1 cellular context compared by ENCODE assay signal in the genomic region with DNA sequence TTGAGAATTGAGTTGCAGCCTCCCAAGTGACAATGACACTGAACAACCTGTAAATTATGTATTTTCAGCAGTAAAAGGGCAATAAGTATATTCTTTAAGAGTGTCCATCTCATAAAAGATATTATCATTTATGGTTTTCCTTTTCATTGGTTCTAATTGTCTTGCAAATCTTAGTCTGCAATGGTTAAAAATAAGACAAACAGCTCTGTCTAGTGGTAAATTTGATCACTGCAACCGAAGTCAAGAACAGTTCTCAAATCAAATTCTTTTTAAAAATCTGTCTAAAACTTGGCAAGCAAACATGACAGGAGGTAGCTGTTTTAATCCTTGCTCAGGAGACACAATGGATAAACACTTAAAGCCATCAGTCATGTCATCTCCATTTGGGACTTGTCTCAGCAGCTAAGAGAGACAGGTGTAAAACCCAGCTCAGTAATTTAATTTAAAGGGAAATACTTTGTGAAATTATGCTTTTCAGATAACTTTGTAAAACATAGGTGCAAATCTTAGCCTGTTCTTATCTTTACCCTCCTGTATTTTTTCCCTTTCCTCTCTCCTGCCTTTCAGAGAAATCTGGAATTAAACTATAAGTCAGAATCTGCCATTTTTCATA.
TF ChIP-seq lines count a peak whose summit lies in the region.

No MANE protein-coding gene starts in this region.

TF ChIP-seq in K562, 482 proteins besides CTCF, POLR2A, EP300 and RAD21 (continued from another document):
- TF ChIP-seq, protein P1, sequence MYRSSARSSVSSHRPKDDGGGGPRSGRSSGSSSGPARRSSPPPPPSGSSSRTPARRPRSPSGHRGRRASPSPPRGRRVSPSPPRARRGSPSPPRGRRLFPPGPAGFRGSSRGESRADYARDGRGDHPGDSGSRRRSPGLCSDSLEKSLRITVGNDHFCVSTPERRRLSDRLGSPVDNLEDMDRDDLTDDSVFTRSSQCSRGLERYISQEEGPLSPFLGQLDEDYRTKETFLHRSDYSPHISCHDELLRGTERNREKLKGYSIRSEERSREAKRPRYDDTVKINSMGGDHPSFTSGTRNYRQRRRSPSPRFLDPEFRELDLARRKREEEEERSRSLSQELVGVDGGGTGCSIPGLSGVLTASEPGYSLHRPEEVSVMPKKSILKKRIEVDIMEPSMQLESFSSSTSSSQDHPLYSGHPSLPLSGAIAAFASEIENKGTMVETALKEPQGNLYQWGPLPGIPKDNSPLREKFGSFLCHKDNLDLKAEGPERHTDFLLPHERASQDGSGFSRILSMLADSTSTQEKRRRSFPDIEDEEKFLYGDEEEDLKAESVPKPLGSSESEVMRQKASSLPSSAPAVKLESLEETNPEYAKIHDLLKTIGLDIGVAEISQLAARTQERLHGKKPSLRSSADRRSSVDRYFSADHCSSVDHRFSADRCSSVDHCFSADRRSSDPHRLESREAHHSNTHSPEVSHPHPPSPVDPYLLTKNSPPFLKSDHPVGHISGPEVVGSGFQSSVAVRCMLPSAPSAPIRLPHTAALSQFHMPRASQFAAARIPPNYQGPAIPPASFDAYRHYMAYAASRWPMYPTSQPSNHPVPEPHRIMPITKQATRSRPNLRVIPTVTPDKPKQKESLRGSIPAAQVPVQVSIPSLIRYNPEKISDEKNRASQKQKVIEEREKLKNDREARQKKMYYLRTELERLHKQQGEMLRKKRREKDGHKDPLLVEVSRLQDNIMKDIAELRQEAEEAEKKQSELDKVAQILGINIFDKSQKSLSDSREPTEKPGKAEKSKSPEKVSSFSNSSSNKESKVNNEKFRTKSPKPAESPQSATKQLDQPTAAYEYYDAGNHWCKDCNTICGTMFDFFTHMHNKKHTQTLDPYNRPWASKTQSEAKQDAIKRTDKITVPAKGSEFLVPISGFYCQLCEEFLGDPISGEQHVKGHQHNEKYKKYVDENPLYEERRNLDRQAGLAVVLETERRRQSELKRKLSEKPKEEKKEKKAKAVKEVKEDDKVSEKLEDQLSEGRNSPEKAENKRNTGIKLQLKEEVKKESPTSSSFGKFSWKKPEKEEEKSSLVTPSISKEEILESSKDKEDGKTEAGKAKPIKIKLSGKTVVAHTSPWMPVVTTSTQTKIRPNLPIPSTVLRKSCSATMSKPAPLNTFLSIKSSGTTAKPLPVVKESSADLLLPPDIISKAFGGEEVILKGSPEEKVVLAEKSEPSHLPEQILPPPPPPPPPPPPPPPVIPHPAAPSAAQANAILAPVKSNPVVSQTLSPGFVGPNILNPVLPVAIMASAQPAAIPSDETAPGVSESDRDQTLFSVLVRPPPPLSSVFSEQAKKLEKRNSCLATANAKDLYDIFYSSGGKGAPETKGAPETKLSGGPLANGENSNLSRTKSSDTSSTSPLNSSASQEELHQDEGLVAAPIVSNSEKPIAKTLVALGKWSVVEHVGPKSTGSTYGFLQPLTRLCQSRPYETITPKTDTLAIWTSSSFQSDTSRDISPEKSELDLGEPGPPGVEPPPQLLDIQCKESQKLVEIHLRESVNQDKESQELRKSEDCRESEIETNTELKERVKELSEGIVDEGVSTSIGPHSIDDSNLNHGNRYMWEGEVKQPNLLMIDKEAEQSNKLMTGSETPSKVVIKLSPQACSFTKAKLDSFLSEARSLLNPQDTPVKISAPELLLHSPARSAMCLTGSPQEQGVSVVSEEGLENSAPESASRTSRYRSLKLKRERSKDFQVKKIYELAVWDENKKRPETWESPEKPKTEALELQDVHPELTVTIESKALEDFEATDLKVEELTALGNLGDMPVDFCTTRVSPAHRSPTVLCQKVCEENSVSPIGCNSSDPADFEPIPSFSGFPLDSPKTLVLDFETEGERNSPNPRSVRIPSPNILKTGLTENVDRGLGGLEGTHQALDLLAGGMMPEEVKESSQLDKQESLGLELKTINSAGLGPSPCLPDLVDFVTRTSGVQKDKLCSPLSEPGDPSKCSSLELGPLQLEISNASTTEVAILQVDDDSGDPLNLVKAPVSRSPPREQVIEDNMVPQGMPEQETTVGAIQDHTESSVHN (IDR thresholded peaks at IDR 0.05; ENCODE audit: borderline replicate concordance in 1 of 2, low read depth in 1 of 2) = no peak
- TF ChIP-seq RBM22 (IDR thresholded peaks at IDR 0.05; ENCODE audit: low read depth, low read length, poor library complexity, severe bottlenecking) (no peak), SNIP1 (IDR thresholded peaks at IDR 0.05; ENCODE audit: low read depth) (no peak), KDM4B (IDR thresholded peaks at IDR 0.05; ENCODE audit: borderline replicate concordance in 2 of 2, low read depth in 1 of 2) (no peak), ZNF124 (CRISPR knock-in tag; IDR thresholded peaks at IDR 0.05) (no peak), ZFP1 (CRISPR knock-in tag; IDR thresholded peaks at IDR 0.05) (no peak), ZNF79 (CRISPR knock-in tag; IDR thresholded peaks at IDR 0.05; ENCODE audit: low read depth) (no peak), SMC3 (conservative IDR thresholded peaks at IDR 0.05; ENCODE audit: insufficient read depth, low read depth, low read length) (no peak), HSF4 (CRISPR knock-in tag; IDR thresholded peaks at IDR 0.05; ENCODE audit: borderline replicate concordance) (no peak), SMAD3 (CRISPR knock-in tag; conservative IDR thresholded peaks at IDR 0.05) (no peak), SMARCA5 (IDR thresholded peaks at IDR 0.05) (no peak), ZNF121 (CRISPR knock-in tag; conservative IDR thresholded peaks at IDR 0.05) (no peak)
- TF ChIP-seq, protein P2, sequence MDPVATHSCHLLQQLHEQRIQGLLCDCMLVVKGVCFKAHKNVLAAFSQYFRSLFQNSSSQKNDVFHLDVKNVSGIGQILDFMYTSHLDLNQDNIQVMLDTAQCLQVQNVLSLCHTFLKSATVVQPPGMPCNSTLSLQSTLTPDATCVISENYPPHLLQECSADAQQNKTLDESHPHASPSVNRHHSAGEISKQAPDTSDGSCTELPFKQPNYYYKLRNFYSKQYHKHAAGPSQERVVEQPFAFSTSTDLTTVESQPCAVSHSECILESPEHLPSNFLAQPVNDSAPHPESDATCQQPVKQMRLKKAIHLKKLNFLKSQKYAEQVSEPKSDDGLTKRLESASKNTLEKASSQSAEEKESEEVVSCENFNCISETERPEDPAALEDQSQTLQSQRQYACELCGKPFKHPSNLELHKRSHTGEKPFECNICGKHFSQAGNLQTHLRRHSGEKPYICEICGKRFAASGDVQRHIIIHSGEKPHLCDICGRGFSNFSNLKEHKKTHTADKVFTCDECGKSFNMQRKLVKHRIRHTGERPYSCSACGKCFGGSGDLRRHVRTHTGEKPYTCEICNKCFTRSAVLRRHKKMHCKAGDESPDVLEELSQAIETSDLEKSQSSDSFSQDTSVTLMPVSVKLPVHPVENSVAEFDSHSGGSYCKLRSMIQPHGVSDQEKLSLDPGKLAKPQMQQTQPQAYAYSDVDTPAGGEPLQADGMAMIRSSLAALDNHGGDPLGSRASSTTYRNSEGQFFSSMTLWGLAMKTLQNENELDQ (CRISPR knock-in tag; IDR thresholded peaks at IDR 0.05; ENCODE audit: borderline replicate concordance) = no peak
- TF ChIP-seq, protein P3, sequence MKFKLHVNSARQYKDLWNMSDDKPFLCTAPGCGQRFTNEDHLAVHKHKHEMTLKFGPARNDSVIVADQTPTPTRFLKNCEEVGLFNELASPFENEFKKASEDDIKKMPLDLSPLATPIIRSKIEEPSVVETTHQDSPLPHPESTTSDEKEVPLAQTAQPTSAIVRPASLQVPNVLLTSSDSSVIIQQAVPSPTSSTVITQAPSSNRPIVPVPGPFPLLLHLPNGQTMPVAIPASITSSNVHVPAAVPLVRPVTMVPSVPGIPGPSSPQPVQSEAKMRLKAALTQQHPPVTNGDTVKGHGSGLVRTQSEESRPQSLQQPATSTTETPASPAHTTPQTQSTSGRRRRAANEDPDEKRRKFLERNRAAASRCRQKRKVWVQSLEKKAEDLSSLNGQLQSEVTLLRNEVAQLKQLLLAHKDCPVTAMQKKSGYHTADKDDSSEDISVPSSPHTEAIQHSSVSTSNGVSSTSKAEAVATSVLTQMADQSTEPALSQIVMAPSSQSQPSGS (CRISPR knock-in tag; IDR thresholded peaks at IDR 0.05) = no peak
- TF ChIP-seq, protein P4, sequence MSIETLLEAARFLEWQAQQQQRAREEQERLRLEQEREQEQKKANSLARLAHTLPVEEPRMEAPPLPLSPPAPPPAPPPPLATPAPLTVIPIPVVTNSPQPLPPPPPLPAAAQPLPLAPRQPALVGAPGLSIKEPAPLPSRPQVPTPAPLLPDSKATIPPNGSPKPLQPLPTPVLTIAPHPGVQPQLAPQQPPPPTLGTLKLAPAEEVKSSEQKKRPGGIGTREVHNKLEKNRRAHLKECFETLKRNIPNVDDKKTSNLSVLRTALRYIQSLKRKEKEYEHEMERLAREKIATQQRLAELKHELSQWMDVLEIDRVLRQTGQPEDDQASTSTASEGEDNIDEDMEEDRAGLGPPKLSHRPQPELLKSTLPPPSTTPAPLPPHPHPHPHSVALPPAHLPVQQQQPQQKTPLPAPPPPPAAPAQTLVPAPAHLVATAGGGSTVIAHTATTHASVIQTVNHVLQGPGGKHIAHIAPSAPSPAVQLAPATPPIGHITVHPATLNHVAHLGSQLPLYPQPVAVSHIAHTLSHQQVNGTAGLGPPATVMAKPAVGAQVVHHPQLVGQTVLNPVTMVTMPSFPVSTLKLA (conservative IDR thresholded peaks at IDR 0.05) = no peak
TF ChIP-seq in K562: peak in this region for 0.
